In the genomic region with DNA sequence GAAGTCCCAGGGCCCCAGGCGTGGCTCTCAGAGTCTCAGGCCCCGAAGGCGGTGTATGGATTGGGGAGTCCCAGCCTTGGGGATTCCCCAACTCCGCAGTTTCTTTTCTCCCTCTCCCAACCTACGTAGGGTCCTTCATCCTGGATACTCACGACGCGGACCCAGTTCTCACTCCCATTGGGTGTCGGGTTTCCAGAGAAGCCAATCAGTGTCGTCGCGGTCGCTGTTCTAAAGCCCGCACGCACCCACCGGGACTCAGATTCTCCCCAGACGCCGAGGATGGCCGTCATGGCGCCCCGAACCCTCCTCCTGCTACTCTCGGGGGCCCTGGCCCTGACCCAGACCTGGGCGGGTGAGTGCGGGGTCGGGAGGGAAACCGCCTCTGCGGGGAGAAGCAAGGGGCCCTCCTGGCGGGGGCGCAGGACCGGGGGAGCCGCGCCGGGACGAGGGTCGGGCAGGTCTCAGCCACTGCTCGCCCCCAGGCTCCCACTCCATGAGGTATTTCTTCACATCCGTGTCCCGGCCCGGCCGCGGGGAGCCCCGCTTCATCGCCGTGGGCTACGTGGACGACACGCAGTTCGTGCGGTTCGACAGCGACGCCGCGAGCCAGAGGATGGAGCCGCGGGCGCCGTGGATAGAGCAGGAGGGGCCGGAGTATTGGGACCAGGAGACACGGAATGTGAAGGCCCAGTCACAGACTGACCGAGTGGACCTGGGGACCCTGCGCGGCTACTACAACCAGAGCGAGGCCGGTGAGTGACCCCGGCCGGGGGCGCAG, we compare ENCODE assay signal across 8 cellular contexts. TPM values are rescaled to one million over a fixed set of nuclear protein-coding genes. Genes with fewer than 3 reads are reported as not detected.
DNase-seq lines count a peak whose midpoint lies in the region; ATAC-seq and TF ChIP-seq lines count a peak whose summit lies in the region.

Gene HLA-A, plus strand, starts transcription at position 258 of the 778 bp plus-strand sequence. Its CDS starts 22 bp downstream, at position 280.

- ATAC-seq in GM18498 (IDR thresholded peaks at IDR 0.05; ENCODE audit: unreplicated experiment): peak; percentile 90
- ATAC-seq in HG02885 (IDR thresholded peaks at IDR 0.05; ENCODE audit: poor library complexity, unreplicated experiment): peak; percentile 93
- peak; percentile 99 for ATAC-seq in left ventricle myocardium superior

- under 1% methylated on average over 62 of the region's 68 CpGs for WGBS in prostate gland

- H3K36me3 ChIP-seq in prostate gland: no peaks in the 10 kb centered on the region

- intact Hi-C loops in left ventricle myocardium superior (cut with micrococcal nuclease): no loop called here
- intact Hi-C loops in prostate gland (cut with DNase I): no loop called here

- TF ChIP-seq CTCF in prostate gland (IDR thresholded peaks at IDR 0.05): no peak

- H3K27ac ChIP-seq in angular gyrus (ENCODE audit: low read depth, low read length) (peak within 1 kb of the TSS; percentile 44), prostate gland (peak within 1 kb of the TSS; percentile 86 to 88)

- DNase-seq in NCI-H1694 treated with DMSO at 0.1 percent for 48 hours (lab: John Stamatoyannopoulos, UW) (peak; percentile 75), T-helper 2 cell (peak; percentile 79 to 99 (median 92)), left ventricle myocardium superior (peak; percentile 94), prostate gland (ENCODE audit: low spot score) (peak; percentile 95), ureter (ENCODE audit: low spot score) (peak; percentile 96)

- H3K4me1 ChIP-seq in prostate gland (replicated peaks): no peaks in the 10 kb centered on the region

- H3K27me3 ChIP-seq in prostate gland (replicated peaks; ENCODE audit: insufficient read depth): no peaks in the 10 kb centered on the region

- peak within 1 kb of the TSS; percentile 46 to 53 for H3K4me3 ChIP-seq in prostate gland

- TF ChIP-seq POLR2A in prostate gland (IDR thresholded peaks at IDR 0.05): peak; percentile 97

- no peaks in the 10 kb centered on the region for H3K9me3 ChIP-seq in prostate gland

RNA-seq across cellular contexts. Expression of gene HLA-A, which starts in this region (rescaled TPM):
- total RNA-seq in left ventricle myocardium superior (256 TPM), prostate gland (100 to 1,000 TPM; 564 to 620 TPM), ureter (304 TPM)

Comparison
In these comparisons a context has a peak if more than half of its experiments do, and no peak if none do; other contexts are left out.
1. Peak in every context shown above with its lines: DNase-seq, ATAC-seq, H3K4me3 ChIP-seq and H3K27ac ChIP-seq.